Comparison of ENCODE assay signal across 9 cellular contexts in genomic region chr20:58895796-58896180, GRCh38. TPM values are rescaled to one million over a fixed set of nuclear protein-coding genes. Genes with fewer than 3 reads are reported as not detected.
A peak's percentile ranks its signal among the peaks of the same experiment; 100 is the strongest.
DNase-seq lines count a peak whose midpoint lies in the region; ATAC-seq and TF ChIP-seq lines count a peak whose summit lies in the region.
"Had no signal": no experiment of that assay in that cellular context is flagged by ENCODE, and none has a peak within 500 bp of the region (broad histone marks: within the 10 kb centered on the region; RNA-seq: fewer than 3 reads in every experiment).

No MANE protein-coding gene starts in this region.

- H3K4me1 ChIP-seq in mammary epithelial cell (ENCODE audit: insufficient read depth, low read length): peaks cover 24% of the 10 kb centered on the region
- peaks cover 32 to 44% of the 10 kb centered on the region in 2 donors for H3K4me1 ChIP-seq in naive thymus-derived CD4-positive, alpha-beta T cell (ENCODE audit: control insufficient read depth in 2 of 2, insufficient read depth in 2 of 2, low read length in 2 of 2)
- H3K4me1 ChIP-seq in Peyer's patch: peaks cover 0 to 49% (median 12%) of the 10 kb centered on the region in 4 donors

- ATAC-seq in naive thymus-derived CD4-positive, alpha-beta T cell: no peak
- ATAC-seq in HG03280 (IDR thresholded peaks at IDR 0.05; ENCODE audit: unreplicated experiment) (no peak), HG02763 (IDR thresholded peaks at IDR 0.05; ENCODE audit: unreplicated experiment) (no peak), GM18517 (IDR thresholded peaks at IDR 0.05; ENCODE audit: unreplicated experiment) (no peak)

- H3K27ac Mint-ChIP-seq in naive thymus-derived CD4-positive, alpha-beta T cell: peak overlapping the region; percentile 32 to 97 (median 91)

- H3K36me3 ChIP-seq in mammary epithelial cell (ENCODE audit: insufficient read depth, low read length) (peaks cover 4% of the 10 kb centered on the region), Peyer's patch (peaks cover 0 to 17% (median 0%) of the 10 kb centered on the region in 3 donors)
- peaks cover 5 to 30% (median 7%) of the 10 kb centered on the region in 3 experiments for H3K36me3 ChIP-seq in naive thymus-derived CD4-positive, alpha-beta T cell (ENCODE audit: control insufficient read depth in 2 of 3, insufficient read depth in 3 of 3, low read length in 3 of 3)

- POLR2A ChIA-PET in naive thymus-derived CD4-positive, alpha-beta T cell (lab: Charles Lee): no interaction called here

- in situ Hi-C loops in mammary epithelial cell (cut with MboI; ENCODE audit: low sequenced_read_pairs in 2 of 2): no loop called here

- H3K27me3 Mint-ChIP-seq in naive thymus-derived CD4-positive, alpha-beta T cell: peaks cover 0 to 3% (median 0%) of the 10 kb centered on the region in 5 donors

- peak overlapping the region; percentile 83 for H3K4me2 ChIP-seq in mammary epithelial cell (ENCODE audit: insufficient read depth, low read depth, low read length)

- intact Hi-C loops in mammary epithelial cell (cut with micrococcal nuclease): no loop called here
- intact Hi-C loops in naive thymus-derived CD4-positive, alpha-beta T cell (cut with micrococcal nuclease): loop anchor here (10.0 kb wide), 2 partner anchors 1181 to 1271 kb away; partner anchors contain the start of genes PMEPA1 (in 1 of the 2) and ZBP1 (in 1 of the 2)

- peaks cover 0 to 22% (median 4%) of the 10 kb centered on the region in 5 donors for H3K36me3 Mint-ChIP-seq in naive thymus-derived CD4-positive, alpha-beta T cell

- H3K4me1 Mint-ChIP-seq in naive thymus-derived CD4-positive, alpha-beta T cell: peaks cover 52 to 82% (median 78%) of the 10 kb centered on the region in 7 donors

- TF ChIP-seq CTCF in HFF-Myc (IDR thresholded peaks at IDR 0.05; ENCODE audit: low read depth, low read length, missing control alignments) (no peak), mammary epithelial cell (conservative IDR thresholded peaks at IDR 0.05 in 1 of 2, IDR thresholded peaks at IDR 0.05 in 1 of 2; ENCODE audit: extremely low read depth in 1 of 2, insufficient read depth in 1 of 2, low read depth in 1 of 2, low read length in 2 of 2) (no peak), Peyer's patch (IDR thresholded peaks at IDR 0.05) (no peak)

- H3K9me3 ChIP-seq in mammary epithelial cell (replicated peaks; ENCODE audit: insufficient read depth, low read length) (no peaks in the 10 kb centered on the region), Peyer's patch (no peaks in the 10 kb centered on the region)
- H3K9me3 ChIP-seq in naive thymus-derived CD4-positive, alpha-beta T cell (ENCODE audit: control insufficient read depth in 2 of 3, low read length in 3 of 3): no peaks in the 10 kb centered on the region

- peaks cover 6% of the 10 kb centered on the region for H4K20me1 ChIP-seq in mammary epithelial cell (ENCODE audit: insufficient read depth, low read length)

- dilution Hi-C loops in mammary epithelial cell (cut with HindIII; ENCODE audit: low sequenced_read_pairs): no loop called here

- peaks cover 91% of the 10 kb centered on the region for H3K79me2 ChIP-seq in mammary epithelial cell (ENCODE audit: insufficient read depth, low read length)

- no peak for TF ChIP-seq POLR2A in Peyer's patch (IDR thresholded peaks at IDR 0.05)

- H3K27ac ChIP-seq in mammary epithelial cell (ENCODE audit: insufficient read depth, low read depth, low read length) (no peak overlapping the region), Peyer's patch (peak overlapping the region in 2 of 4 donors; percentile 4 to 5)
- peak overlapping the region; percentile 96 for H3K27ac ChIP-seq in naive thymus-derived CD4-positive, alpha-beta T cell (ENCODE audit: low read depth, low read length)

- CTCF ChIA-PET in mammary epithelial cell (lab: Charles Lee; ENCODE audit: low non-redundant PET): no interaction called here
- CTCF ChIA-PET in naive thymus-derived CD4-positive, alpha-beta T cell (lab: Charles Lee): no interaction called here

- peaks cover 0 to 2% (median 0%) of the 10 kb centered on the region in 11 donors for H3K9me3 Mint-ChIP-seq in naive thymus-derived CD4-positive, alpha-beta T cell

- H3K27me3 ChIP-seq in mammary epithelial cell (ENCODE audit: insufficient read depth, low read length): no peaks in the 10 kb centered on the region
- H3K27me3 ChIP-seq in naive thymus-derived CD4-positive, alpha-beta T cell (ENCODE audit: control insufficient read depth in 2 of 2, insufficient read depth in 2 of 2, low read length in 2 of 2): no peaks in the 10 kb centered on the region
- no peaks in the 10 kb centered on the region for H3K27me3 ChIP-seq in Peyer's patch

- H3K4me3 ChIP-seq in HFF-Myc (replicated peaks; ENCODE audit: low read depth, low read length) (peak overlapping the region; percentile 62), mammary epithelial cell (replicated peaks in 1 of 3; ENCODE audit: insufficient read depth in 1 of 3, low read depth in 2 of 3, low read length in 3 of 3) (peak overlapping the region in 1 of 3 experiments; percentile 4), Peyer's patch (no peak overlapping the region)
- peak overlapping the region; percentile 1 for H3K4me3 ChIP-seq in naive thymus-derived CD4-positive, alpha-beta T cell (ENCODE audit: low read length)

- no peak overlapping the region for H3K9ac ChIP-seq in mammary epithelial cell (ENCODE audit: insufficient read depth, low read length)

- DNase-seq in AG08395 (ENCODE audit: low spot score) (peak; percentile 18), HFF-Myc (ENCODE audit: extremely low read depth, low read depth) (no peak), mammary epithelial cell (no peak), Peyer's patch (no peak)
- DNase-seq in naive thymus-derived CD4-positive, alpha-beta T cell: no peak

- no peak overlapping the region for H2AFZ ChIP-seq in mammary epithelial cell (ENCODE audit: low read depth, low read length)

- BruUV-seq in mammary epithelial cell (replicated peaks; lab: Mats Ljungman, UMichigan): no TSS peak

- 48% methylated on average over 11 of the region's 11 CpGs for WGBS in mammary epithelial cell (ENCODE audit: low coverage, missing lambda C conversion rate)

- peak overlapping the region in 7 of 10 donors; percentile 14 to 98 (median 46) for H3K4me3 Mint-ChIP-seq in naive thymus-derived CD4-positive, alpha-beta T cell

RNA-seq across cellular contexts. Expression of gene GNAS, which starts 43.3 kb away (rescaled TPM):
- total RNA-seq in mammary epithelial cell (100 to 1,000 TPM; 289 to 682 TPM), Peyer's patch (100 to 1,000 TPM; 382 to 889 (median 658) TPM)
- 1,072 TPM for polyA plus RNA-seq in mammary epithelial cell
- 1,722 TPM for polyA minus RNA-seq in mammary epithelial cell
- total RNA-seq in naive thymus-derived CD4-positive, alpha-beta T cell: 100 to 1,000 TPM; 694 to 907 (median 775) TPM
- polyA plus RNA-seq in naive thymus-derived CD4-positive, alpha-beta T cell: 100 to 1,000 TPM; 147 to 221 TPM

RNA-seq across cellular contexts. Expression of gene GNAS-AS1, which starts 45.1 kb away (rescaled TPM):
- under 1 TPM; 0.33 to 0.73 TPM for total RNA-seq in mammary epithelial cell
- polyA plus RNA-seq in mammary epithelial cell: 0.27 TPM
- polyA minus RNA-seq in mammary epithelial cell: not detected
- 1 to 10 TPM in 3 of 5 experiments, under 1 TPM in 2; 0.13 to 2.0 (median 1.5) TPM for total RNA-seq in naive thymus-derived CD4-positive, alpha-beta T cell
- polyA plus RNA-seq in naive thymus-derived CD4-positive, alpha-beta T cell: not detected
- 1 to 10 TPM in 1 of 4 donors, under 1 TPM in 1, not detected in 2; 0.67 to 1.3 TPM for total RNA-seq in Peyer's patch
- total RNA-seq: posterior vena cava had no signal

Comparison
In these comparisons a context has a peak if more than half of its experiments do, and no peak if none do; other contexts are left out.
1. H3K4me3 ChIP-seq: peak in HFF-Myc (single experiment) and naive thymus-derived CD4-positive, alpha-beta T cell (single experiment); none in Peyer's patch (0 of 4).